1 cellular context compared by ENCODE assay signal in genomic region chr16:5108505-5109158, GRCh38.
TF ChIP-seq lines count a peak whose summit lies in the region.

No MANE protein-coding gene starts in this region.

TF ChIP-seq in HepG2, 621 proteins besides CTCF, POLR2A, EP300 and RAD21:
- TF ChIP-seq ZNF766 (CRISPR knock-in tag; IDR thresholded peaks at IDR 0.05; ENCODE audit: borderline replicate concordance) (no peak), KIAA2018 (CRISPR knock-in tag; IDR thresholded peaks at IDR 0.05; ENCODE audit: borderline replicate concordance) (no peak), ZFX (CRISPR knock-in tag; IDR thresholded peaks at IDR 0.05; ENCODE audit: low read depth) (no peak), ARID2 (CRISPR knock-in tag; IDR thresholded peaks at IDR 0.05; ENCODE audit: borderline replicate concordance) (no peak), DNMT1 (CRISPR knock-in tag; IDR thresholded peaks at IDR 0.05) (0 out of 2 replicates have a peak, but pooled peaks have one; percentile 43), SIN3A (IDR thresholded peaks at IDR 0.05; ENCODE audit: borderline replicate concordance, low read depth, low read length) (no peak)
TF ChIP-seq in HepG2: peak in this region for 1.
